In the genomic region with DNA sequence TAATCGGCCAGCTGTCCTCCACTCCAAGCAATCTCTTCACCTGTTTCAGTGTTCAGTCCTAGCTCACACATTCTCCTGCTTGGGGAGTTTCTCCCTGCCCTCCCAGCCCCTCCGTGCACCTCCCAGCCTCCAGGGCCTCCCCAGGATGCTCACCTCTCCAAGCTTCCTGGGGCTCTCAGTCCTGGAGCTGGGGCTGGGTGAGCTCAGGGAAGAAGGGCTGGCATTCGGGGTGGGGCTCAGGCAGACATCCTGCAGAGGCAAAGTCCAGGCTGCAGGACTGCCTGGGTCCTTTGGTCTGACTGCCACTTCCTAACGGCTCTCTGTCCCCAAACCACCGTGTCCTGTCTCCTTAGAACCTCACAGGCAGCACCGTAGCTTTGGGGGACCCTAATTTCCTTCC, we compare ENCODE assay signal across 17 cellular contexts. TPM values are rescaled to one million over a fixed set of nuclear protein-coding genes. Genes with fewer than 3 reads are reported as not detected.
DNase-seq lines count a peak whose midpoint lies in the region; ATAC-seq and TF ChIP-seq lines count a peak whose summit lies in the region.
"Had no signal": no experiment of that assay in that cellular context is flagged by ENCODE, and none has a peak within 500 bp of the region (broad histone marks: within the 10 kb centered on the region; RNA-seq: fewer than 3 reads in every experiment).

No MANE protein-coding gene starts in this region.

- no peak for TF ChIP-seq EP300 in upper lobe of left lung (IDR thresholded peaks at IDR 0.05)

- no peak overlapping the region for H3K9ac ChIP-seq in colonic mucosa (ENCODE audit: low read depth in 2 of 2, low read length in 2 of 2)

- no peaks in the 10 kb centered on the region for H3K4me1 ChIP-seq in colonic mucosa
- H3K4me1 ChIP-seq in mucosa of descending colon (ENCODE audit: low read depth) = peaks cover 9% of the 10 kb centered on the region
- H3K4me1 ChIP-seq in upper lobe of left lung = peaks cover 0 to 2% (median 0%) of the 10 kb centered on the region in 4 donors

- peak; percentile 44 for DNase-seq in NCI-H146 (lab: John Stamatoyannopoulos, UW)
- DNase-seq in NCI-H146 treated with DMSO at 0.1 percent for 48 hours (lab: John Stamatoyannopoulos, UW; ENCODE audit: unreplicated experiment) = no peak
- DNase-seq in colonic mucosa = peak; percentile 68
- DNase-seq in mucosa of descending colon = peak; percentile 68 to 80 (median 75)
- DNase-seq in stimulated activated naive CD8-positive, alpha-beta T cell treated with anti-CD3 and anti-CD28 coated beads, Interleukin-15, amount 100 ng/mL, for 72 hours = no peak
- DNase-seq in upper lobe of left lung = no peak
- DNase-seq in stimulated activated naive B cell treated with anti-CD40 and anti-IgM and Interleukin-4, amounts not matched to agents 10 μg/mL and 1 μg/mL and 100 μg/mL, for 72 hours = no peak
- DNase-seq: DMS 273 treated with DMSO at 0.1 percent for 48 hours, GF-D8, KG1, NCI-H1436, NCI-H2081 treated with DMSO at 0.1 percent for 48 hours, NCI-H510A treated with DMSO at 0.1 percent for 48 hours, SIG-M5 had no signal

- no peaks in the 10 kb centered on the region for H3K36me3 Mint-ChIP-seq in stimulated activated memory B cell treated with anti-CD40 and anti-IgM and Interleukin-4, amounts not matched to agents 10 μg/mL and 1 μg/mL and 100 μg/mL, for 72 hours
- no peaks in the 10 kb centered on the region for H3K36me3 Mint-ChIP-seq in stimulated activated naive B cell treated with anti-CD40 and anti-IgM and Interleukin-4, amounts not matched to agents 10 μg/mL and 1 μg/mL and 100 μg/mL, for 72 hours

- intact Hi-C loops in colonic mucosa (cut with DNase I) = no loop called here
- intact Hi-C loops in mucosa of descending colon (cut with DNase I, micrococcal nuclease) = no loop called here

- TF ChIP-seq POLR2A in upper lobe of left lung (IDR thresholded peaks at IDR 0.05) = no peak

- ATAC-seq in mucosa of descending colon (peak; percentile 93), upper lobe of left lung (ENCODE audit: low FRiP score in 2 of 2) (no peak)
- ATAC-seq in stimulated activated memory B cell treated with anti-CD40 and anti-IgM and Interleukin-4, amounts not matched to agents 10 μg/mL and 1 μg/mL and 100 μg/mL, for 72 hours = peak; percentile 24
- ATAC-seq in stimulated activated naive CD8-positive, alpha-beta T cell treated with anti-CD3 and anti-CD28 coated beads, Interleukin-15, amount 100 ng/mL, for 72 hours = no peak
- ATAC-seq in stimulated activated naive B cell treated with anti-CD40 and anti-IgM and Interleukin-4, amounts not matched to agents 10 μg/mL and 1 μg/mL and 100 μg/mL, for 72 hours (replicated peaks) = no peak

- no peak for TF ChIP-seq CTCF in colonic mucosa (IDR thresholded peaks at IDR 0.05)
- TF ChIP-seq CTCF in mucosa of descending colon (IDR thresholded peaks at IDR 0.05) = no peak
- no peak for TF ChIP-seq CTCF in upper lobe of left lung (IDR thresholded peaks at IDR 0.05)

- H3K9me3 Mint-ChIP-seq in stimulated activated memory B cell treated with anti-CD40 and anti-IgM and Interleukin-4, amounts not matched to agents 10 μg/mL and 1 μg/mL and 100 μg/mL, for 72 hours = no peaks in the 10 kb centered on the region
- no peaks in the 10 kb centered on the region for H3K9me3 Mint-ChIP-seq in stimulated activated naive CD8-positive, alpha-beta T cell treated with anti-CD3 and anti-CD28 coated beads, Interleukin-15, amount 100 ng/mL, for 72 hours
- no peaks in the 10 kb centered on the region for H3K9me3 Mint-ChIP-seq in stimulated activated naive B cell treated with anti-CD40 and anti-IgM and Interleukin-4, amounts not matched to agents 10 μg/mL and 1 μg/mL and 100 μg/mL, for 72 hours

- no peaks in the 10 kb centered on the region for H3K36me3 ChIP-seq in colonic mucosa
- H3K36me3 ChIP-seq in mucosa of descending colon (ENCODE audit: low read depth) = no peaks in the 10 kb centered on the region
- H3K36me3 ChIP-seq in upper lobe of left lung = no peaks in the 10 kb centered on the region

- no peaks in the 10 kb centered on the region for H3K27me3 ChIP-seq in colonic mucosa
- no peaks in the 10 kb centered on the region for H3K27me3 ChIP-seq in upper lobe of left lung

- peaks cover 5% of the 10 kb centered on the region for H3K4me1 Mint-ChIP-seq in stimulated activated memory B cell treated with anti-CD40 and anti-IgM and Interleukin-4, amounts not matched to agents 10 μg/mL and 1 μg/mL and 100 μg/mL, for 72 hours
- H3K4me1 Mint-ChIP-seq in stimulated activated naive CD8-positive, alpha-beta T cell treated with anti-CD3 and anti-CD28 coated beads, Interleukin-15, amount 100 ng/mL, for 72 hours = peaks cover 4% of the 10 kb centered on the region
- peaks cover 0 to 4% of the 10 kb centered on the region in 2 donors for H3K4me1 Mint-ChIP-seq in stimulated activated naive B cell treated with anti-CD40 and anti-IgM and Interleukin-4, amounts not matched to agents 10 μg/mL and 1 μg/mL and 100 μg/mL, for 72 hours

- H3K4me3 Mint-ChIP-seq in stimulated activated memory B cell treated with anti-CD40 and anti-IgM and Interleukin-4, amounts not matched to agents 10 μg/mL and 1 μg/mL and 100 μg/mL, for 72 hours = no peak overlapping the region
- H3K4me3 Mint-ChIP-seq in stimulated activated naive CD8-positive, alpha-beta T cell treated with anti-CD3 and anti-CD28 coated beads, Interleukin-15, amount 100 ng/mL, for 72 hours = no peak overlapping the region
- H3K4me3 Mint-ChIP-seq in stimulated activated naive B cell treated with anti-CD40 and anti-IgM and Interleukin-4, amounts not matched to agents 10 μg/mL and 1 μg/mL and 100 μg/mL, for 72 hours = no peak overlapping the region

- H3K9me3 ChIP-seq in colonic mucosa = no peaks in the 10 kb centered on the region
- no peaks in the 10 kb centered on the region for H3K9me3 ChIP-seq in mucosa of descending colon
- no peaks in the 10 kb centered on the region for H3K9me3 ChIP-seq in upper lobe of left lung

- H3K4me3 ChIP-seq in colonic mucosa (peak overlapping the region; percentile 10), mucosa of descending colon (no peak overlapping the region), upper lobe of left lung (peak overlapping the region in 2 of 4 donors; percentile 9 to 17)

- no peak overlapping the region for H3K27ac Mint-ChIP-seq in stimulated activated memory B cell treated with anti-CD40 and anti-IgM and Interleukin-4, amounts not matched to agents 10 μg/mL and 1 μg/mL and 100 μg/mL, for 72 hours
- H3K27ac Mint-ChIP-seq in stimulated activated naive CD8-positive, alpha-beta T cell treated with anti-CD3 and anti-CD28 coated beads, Interleukin-15, amount 100 ng/mL, for 72 hours = no peak overlapping the region
- no peak overlapping the region for H3K27ac Mint-ChIP-seq in stimulated activated naive B cell treated with anti-CD40 and anti-IgM and Interleukin-4, amounts not matched to agents 10 μg/mL and 1 μg/mL and 100 μg/mL, for 72 hours

- H3K27ac ChIP-seq in colonic mucosa (peak overlapping the region; percentile 52), upper lobe of left lung (no peak overlapping the region)
- H3K27ac ChIP-seq: 22Rv1 had no signal

- peaks cover 62% of the 10 kb centered on the region for H3K27me3 Mint-ChIP-seq in stimulated activated memory B cell treated with anti-CD40 and anti-IgM and Interleukin-4, amounts not matched to agents 10 μg/mL and 1 μg/mL and 100 μg/mL, for 72 hours
- H3K27me3 Mint-ChIP-seq in stimulated activated naive CD8-positive, alpha-beta T cell treated with anti-CD3 and anti-CD28 coated beads, Interleukin-15, amount 100 ng/mL, for 72 hours = peaks cover 39% of the 10 kb centered on the region
- peaks cover 45 to 49% of the 10 kb centered on the region in 2 donors for H3K27me3 Mint-ChIP-seq in stimulated activated naive B cell treated with anti-CD40 and anti-IgM and Interleukin-4, amounts not matched to agents 10 μg/mL and 1 μg/mL and 100 μg/mL, for 72 hours

- WGBS in upper lobe of left lung, 2 donors = 43 to 44% methylated on average over 4 to 5 of the region's 6 CpGs

RNA-seq across cellular contexts. Expression of gene TMEM150B, which starts 2.6 kb away (rescaled TPM):
- 10 to 100 TPM in 1 of 2 donors, 1 to 10 TPM in 1; 9.7 to 47.2 TPM for total RNA-seq in colonic mucosa
- total RNA-seq in mucosa of descending colon = 10 to 100 TPM; 31.6 to 62.1 (median 36.4) TPM
- 10 to 100 TPM in 5 of 6 donors, 1 to 10 TPM in 1; 8.2 to 67.7 (median 29.7) TPM for total RNA-seq in upper lobe of left lung
- total RNA-seq: Daoy had no signal

RNA-seq across cellular contexts. Expression of gene KMT5C, which starts 17.2 kb away (rescaled TPM):
- 10 to 100 TPM; 14.9 to 24.9 TPM for total RNA-seq in colonic mucosa
- 10 to 100 TPM; 14.7 to 19.3 (median 16.5) TPM for total RNA-seq in mucosa of descending colon
- total RNA-seq in upper lobe of left lung = 100 to 1,000 TPM in 1 of 6 donors, 10 to 100 TPM in 4, 1 to 10 TPM in 1; 9.1 to 111 (median 15.6) TPM

RNA-seq across cellular contexts. Expression of gene COX6B2, which starts 32.0 kb away (rescaled TPM):
- total RNA-seq in colonic mucosa (10 to 100 TPM; 12.9 to 15.2 TPM), mucosa of descending colon (10 to 100 TPM; 16.6 to 30.0 (median 17.2) TPM), upper lobe of left lung (under 1 TPM in 1 of 6 donors, not detected in 5; 0.20 TPM)
- total RNA-seq: Daoy had no signal

RNA-seq across cellular contexts. Expression of gene BRSK1, which starts 38.7 kb away (rescaled TPM):
- total RNA-seq in colonic mucosa (1 to 10 TPM in 1 of 2 donors, under 1 TPM in 1; 0.59 to 2.3 TPM), mucosa of descending colon (10 to 100 TPM in 1 of 3 donors, 1 to 10 TPM in 2; 1.6 to 18.1 (median 1.9) TPM), upper lobe of left lung (1 to 10 TPM in 5 of 6 donors, not detected in 1; 1.0 to 2.7 (median 1.1) TPM)

RNA-seq across cellular contexts. Expression of gene GARIN5B, which starts 40.6 kb away (rescaled TPM):
- total RNA-seq in colonic mucosa (not detected), mucosa of descending colon (not detected), upper lobe of left lung (not detected)
- total RNA-seq: Daoy had no signal

Comparison
In these comparisons a context has a peak if more than half of its experiments do, and no peak if none do; other contexts are left out.
1. DNase-seq: peak in NCI-H146 (single experiment), colonic mucosa (single experiment) and mucosa of descending colon (3 of 3); none in NCI-H146 treated with DMSO at 0.1 percent for 48 hours (single experiment), stimulated activated naive CD8-positive, alpha-beta T cell treated with anti-CD3 and anti-CD28 coated beads, Interleukin-15, amount 100 ng/mL, for 72 hours (0 of 2), upper lobe of left lung (0 of 2) and stimulated activated naive B cell treated with anti-CD40 and anti-IgM and Interleukin-4, amounts not matched to agents 10 μg/mL and 1 μg/mL and 100 μg/mL, for 72 hours (single experiment).
2. ATAC-seq: peak in mucosa of descending colon (single experiment) and stimulated activated memory B cell treated with anti-CD40 and anti-IgM and Interleukin-4, amounts not matched to agents 10 μg/mL and 1 μg/mL and 100 μg/mL, for 72 hours (single experiment); none in stimulated activated naive CD8-positive, alpha-beta T cell treated with anti-CD3 and anti-CD28 coated beads, Interleukin-15, amount 100 ng/mL, for 72 hours (single experiment), upper lobe of left lung (0 of 2) and stimulated activated naive B cell treated with anti-CD40 and anti-IgM and Interleukin-4, amounts not matched to agents 10 μg/mL and 1 μg/mL and 100 μg/mL, for 72 hours (0 of 2).
3. RNA of gene COX6B2, which starts 32.0 kb away (total RNA-seq): 16.6 to 30.0 TPM in mucosa of descending colon and 12.9 to 15.2 TPM in colonic mucosa; 0.20 TPM in upper lobe of left lung; every median in the first group is over 4 times any median in the second.